In genomic region chr11:76075699-76076098, GRCh38 we compare ENCODE assay signal across 15 cellular contexts.
DNase-seq lines count a peak whose midpoint lies in the region; ATAC-seq and TF ChIP-seq lines count a peak whose summit lies in the region.
"Had no signal": no experiment of that assay in that cellular context is flagged by ENCODE, and none has a peak within 500 bp of the region (broad histone marks: within the 10 kb centered on the region; RNA-seq: fewer than 3 reads in every experiment).

No MANE protein-coding gene starts in this region.

- TF ChIP-seq CTCF in chondrocyte (IDR thresholded peaks at IDR 0.05), result no peak
- no peak for TF ChIP-seq CTCF in osteocyte (IDR thresholded peaks at IDR 0.05)
- no peak for TF ChIP-seq CTCF in gastrocnemius medialis (IDR thresholded peaks at IDR 0.05 in 4 of 5, conservative IDR thresholded peaks at IDR 0.05 in 1 of 5)

- in situ Hi-C loops in gastrocnemius medialis (cut with MboI; ENCODE audit: low sequenced_read_pairs in 4 of 4), result no loop called here

- no peak for TF ChIP-seq POLR2A in gastrocnemius medialis (IDR thresholded peaks at IDR 0.05)

- no peak for DNase-seq in chondrocyte (ENCODE audit: low spot score)
- DNase-seq in osteocyte (ENCODE audit: extremely low spot score, unreplicated experiment), result no peak
- no peak for DNase-seq in effector CD8-positive, alpha-beta T cell (lab: John Stamatoyannopoulos, UW)
- DNase-seq in gastrocnemius medialis, result no peak
- DNase-seq: ACHN; BE2C; CD8-positive, alpha-beta memory T cell; KBM-7; NCI-H2029; NCI-H510A treated with DMSO at 0.1 percent for 48 hours had no signal

- peaks cover 31 to 48% (median 41%) of the 10 kb centered on the region in 3 donors for H3K4me1 Mint-ChIP-seq in IgD-negative memory B cell
- H3K4me1 Mint-ChIP-seq in chondrocyte (ENCODE audit: low read depth), result peaks cover 74% of the 10 kb centered on the region
- peaks cover 63% of the 10 kb centered on the region for H3K4me1 Mint-ChIP-seq in osteocyte (ENCODE audit: unreplicated experiment)

- H3K27ac Mint-ChIP-seq in IgD-negative memory B cell (peak overlapping the region in 2 of 3 donors; percentile 22 to 86), chondrocyte (ENCODE audit: unreplicated experiment) (peak overlapping the region; percentile 67), osteocyte (ENCODE audit: unreplicated experiment) (peak overlapping the region; percentile 85)

- H3K79me2 ChIP-seq in ACC112 (ENCODE audit: control insufficient read depth, insufficient read depth, low read length, unreplicated experiment), result no peaks in the 10 kb centered on the region

- H3K27me3 Mint-ChIP-seq in IgD-negative memory B cell (no peaks in the 10 kb centered on the region), chondrocyte (ENCODE audit: low read depth) (no peaks in the 10 kb centered on the region), osteocyte (ENCODE audit: unreplicated experiment) (no peaks in the 10 kb centered on the region)
- H3K27me3 Mint-ChIP-seq: CD8-positive, alpha-beta memory T cell had no signal

- H2AFZ ChIP-seq in ACC112 (ENCODE audit: low read length, unreplicated experiment), result no peak overlapping the region

- H3K27ac ChIP-seq in ACC112 (ENCODE audit: low read depth, low read length) (0 out of 2 replicates have a peak overlapping the region, but pooled peaks have one; percentile 85), gastrocnemius medialis (no peak overlapping the region)

- no peaks in the 10 kb centered on the region; the same call in 1 of the 2 replicates for H3K36me3 ChIP-seq in ACC112 (ENCODE audit: insufficient read depth, low read length)
- H3K36me3 ChIP-seq in gastrocnemius medialis, result no peaks in the 10 kb centered on the region
- H3K36me3 ChIP-seq: BE2C had no signal

- ATAC-seq in HG03045 (IDR thresholded peaks at IDR 0.05; ENCODE audit: unreplicated experiment) (no peak), GM21723 (IDR thresholded peaks at IDR 0.05; ENCODE audit: unreplicated experiment) (no peak), gastrocnemius medialis (no peak)
- ATAC-seq: HCT116 had no signal

- peak overlapping the region in 1 of 4 donors; percentile 77 for H3K4me3 Mint-ChIP-seq in IgD-negative memory B cell
- no peak overlapping the region for H3K4me3 Mint-ChIP-seq in chondrocyte (ENCODE audit: unreplicated experiment)
- H3K4me3 Mint-ChIP-seq in osteocyte (ENCODE audit: unreplicated experiment), result no peak overlapping the region
- H3K4me3 Mint-ChIP-seq: CD8-positive, alpha-beta memory T cell had no signal

- H3K9me3 ChIP-seq in gastrocnemius medialis, result no peaks in the 10 kb centered on the region
- H3K9me3 ChIP-seq: BE2C had no signal

- H3K4me1 ChIP-seq in ACC112 (ENCODE audit: control insufficient read depth, insufficient read depth, low read length, unreplicated experiment) (peaks cover 40% of the 10 kb centered on the region), gastrocnemius medialis (peaks cover 13 to 34% of the 10 kb centered on the region in 2 donors)
- H3K4me1 ChIP-seq: BE2C had no signal

- H3K36me3 Mint-ChIP-seq in IgD-negative memory B cell, result peaks cover 24% of the 10 kb centered on the region
- H3K36me3 Mint-ChIP-seq in chondrocyte (ENCODE audit: low read depth), result no peaks in the 10 kb centered on the region
- peaks cover 3% of the 10 kb centered on the region for H3K36me3 Mint-ChIP-seq in osteocyte (ENCODE audit: unreplicated experiment)

- intact Hi-C loops in gastrocnemius medialis (cut with DNase I; ENCODE audit: low total_unique reads), result no loop called here

- H3K27me3 ChIP-seq in ACC112 (ENCODE audit: insufficient read depth, low read length), result no peaks in the 10 kb centered on the region
- H3K27me3 ChIP-seq in gastrocnemius medialis, result no peaks in the 10 kb centered on the region
- H3K27me3 ChIP-seq: BE2C had no signal

- H3K4me3 ChIP-seq in ACC112 (ENCODE audit: low read depth, low read length) (no peak overlapping the region), gastrocnemius medialis (no peak overlapping the region)

- H3K9me3 Mint-ChIP-seq in IgD-negative memory B cell (no peaks in the 10 kb centered on the region), chondrocyte (ENCODE audit: low read depth) (no peaks in the 10 kb centered on the region), osteocyte (ENCODE audit: unreplicated experiment) (no peaks in the 10 kb centered on the region)
